ENCODE assay signal across 8 cellular contexts in genomic region chr5:51604324-51604723, GRCh38.
"Had no signal": no experiment of that assay in that cellular context is flagged by ENCODE, and none has a peak within 500 bp of the region (broad histone marks: within the 10 kb centered on the region; RNA-seq: fewer than 3 reads in every experiment).

No MANE protein-coding gene starts in this region.

- H3K36me3 Mint-ChIP-seq: IgD-negative memory B cell had no signal

- H3K4me2 ChIP-seq: KMS-11 had no signal

- DNase-seq: IMR-90, Karpas-422, KBM-7, KG1 had no signal

- H3K27ac ChIP-seq: HL-60, KMS-11 had no signal

- H3K27me3 Mint-ChIP-seq: IgD-negative memory B cell had no signal

- FAIRE-seq: HTR-8/SVneo had no signal

- H3K4me3 Mint-ChIP-seq: IgD-negative memory B cell had no signal

- H3K4me1 Mint-ChIP-seq: IgD-negative memory B cell had no signal

- H3K9ac ChIP-seq: KMS-11 had no signal

- H3K27ac Mint-ChIP-seq: IgD-negative memory B cell had no signal
